19 cellular contexts compared by ENCODE assay signal in the genomic region with DNA sequence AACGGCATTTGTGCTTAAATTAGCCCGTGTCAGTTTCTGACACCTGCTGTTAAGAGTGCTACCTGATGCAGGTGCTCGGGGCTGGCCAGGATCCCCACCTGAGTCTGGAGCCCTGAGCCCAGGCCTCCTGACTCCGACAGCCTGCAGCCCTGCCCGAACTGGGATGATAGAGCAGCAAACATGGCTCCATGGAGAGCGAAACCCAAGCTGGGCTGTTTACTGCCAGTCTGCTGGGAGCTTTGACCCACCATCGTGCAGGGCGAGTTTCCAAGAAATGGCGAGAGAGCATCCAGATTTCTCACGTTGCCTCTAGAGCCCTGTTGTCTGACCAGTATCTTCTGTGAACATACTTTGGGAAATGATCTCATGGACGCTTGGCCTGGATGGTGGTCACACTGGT.
DNase-seq lines count a peak whose midpoint lies in the region; ATAC-seq and TF ChIP-seq lines count a peak whose summit lies in the region.
"Had no signal": no experiment of that assay in that cellular context is flagged by ENCODE, and none has a peak within 500 bp of the region (broad histone marks: within the 10 kb centered on the region; RNA-seq: fewer than 3 reads in every experiment).

No MANE protein-coding gene starts in this region.

- H3K27me3 Mint-ChIP-seq in natural killer cell (ENCODE audit: low read depth in 2 of 2) = no peaks in the 10 kb centered on the region
- H3K27me3 Mint-ChIP-seq in natural killer cell treated with Interleukin-12 subunit alpha and Interleukin-12 subunit beta and Interleukin-15 and Interleukin-18, amount 100 ng/mL, for 72 hours = no peaks in the 10 kb centered on the region
- H3K27me3 Mint-ChIP-seq in central memory CD8-positive, alpha-beta T cell = no peaks in the 10 kb centered on the region
- no peaks in the 10 kb centered on the region for H3K27me3 Mint-ChIP-seq in activated CD4-positive, alpha-beta memory T cell treated with anti-CD3 and anti-CD28 coated beads for 36 hours

- intact Hi-C loops in natural killer cell (cut with micrococcal nuclease) = no loop called here
- intact Hi-C loops in activated CD4-positive, alpha-beta memory T cell treated with anti-CD3 and anti-CD28 coated beads for 36 hours (cut with micrococcal nuclease) = no loop called here

- no peak overlapping the region for H3K9ac ChIP-seq in trophoblast cell (ENCODE audit: low read length)

- H3K4me2 ChIP-seq in trophoblast cell (ENCODE audit: low read length) = no peak overlapping the region

- TF ChIP-seq CTCF in natural killer cell (IDR thresholded peaks at IDR 0.05) = no peak
- TF ChIP-seq CTCF in WERI-Rb-1 (IDR thresholded peaks at IDR 0.05; ENCODE audit: low read depth, low read length) = no peak

- ATAC-seq in natural killer cell (no peak), GM21367 (IDR thresholded peaks at IDR 0.05; ENCODE audit: unreplicated experiment) (no peak)
- ATAC-seq in natural killer cell treated with Interleukin-12 subunit alpha and Interleukin-12 subunit beta and Interleukin-15 and Interleukin-18, amount 100 ng/mL, for 72 hours = no peak
- no peak for ATAC-seq in central memory CD8-positive, alpha-beta T cell (replicated peaks; ENCODE audit: extremely low read depth, poor library complexity, severe bottlenecking)

- H3K23ac ChIP-seq in trophoblast cell (ENCODE audit: low read length) = no peak overlapping the region

- H3K27ac Mint-ChIP-seq in natural killer cell = no peak overlapping the region
- H3K27ac Mint-ChIP-seq in natural killer cell treated with Interleukin-12 subunit alpha and Interleukin-12 subunit beta and Interleukin-15 and Interleukin-18, amount 100 ng/mL, for 72 hours = no peak overlapping the region
- H3K27ac Mint-ChIP-seq in central memory CD8-positive, alpha-beta T cell (ENCODE audit: low read depth) = peak overlapping the region; percentile 92
- H3K27ac Mint-ChIP-seq in activated CD4-positive, alpha-beta memory T cell treated with anti-CD3 and anti-CD28 coated beads for 36 hours = no peak overlapping the region

- no peaks in the 10 kb centered on the region for H3K36me3 ChIP-seq in trophoblast cell (ENCODE audit: control insufficient read depth in 1 of 2, insufficient read depth in 2 of 2, low read length in 2 of 2)
- H3K36me3 ChIP-seq in WERI-Rb-1 = no peaks in the 10 kb centered on the region

- no peak for DNase-seq in natural killer cell
- no peak for DNase-seq in natural killer cell treated with Interleukin-12 subunit alpha and Interleukin-12 subunit beta and Interleukin-15 and Interleukin-18, amount 100 ng/mL, for 72 hours (ENCODE audit: low spot score)
- DNase-seq in central memory CD8-positive, alpha-beta T cell (ENCODE audit: low spot score in 2 of 2) = no peak
- DNase-seq in trophoblast cell = no peak
- no peak for DNase-seq in activated CD4-positive, alpha-beta T cell treated with anti-CD3 and anti-CD28 coated beads, Interleukin-2, amount 50 U/mL, for 1 hour
- no peak for DNase-seq in activated CD4-positive, alpha-beta memory T cell treated with anti-CD3 and anti-CD28 coated beads for 36 hours
- DNase-seq in WERI-Rb-1 = no peak
- DNase-seq: 8988T; IMR-90; Karpas-422; MM.1S; NCI-H1092 treated with DMSO at 0.1 percent for 48 hours; NCI-H2081 treated with DMSO at 0.1 percent for 48 hours; NCI-H345; NCI-H526 treated with DMSO at 0.1 percent for 48 hours; NK-92 treated with Interleukin-12 subunit alpha and Interleukin-12 subunit beta, amount 100 ng/mL, for 24 hours; OCI-M1; SIG-M5 had no signal

- H2BK12ac ChIP-seq in trophoblast cell (ENCODE audit: low read length) = peak overlapping the region; percentile 47

- no peak overlapping the region for H3K18ac ChIP-seq in trophoblast cell (ENCODE audit: low read length)

- H3K4ac ChIP-seq in trophoblast cell (ENCODE audit: low read depth, low read length) = no peak overlapping the region

- no peak overlapping the region for H2AK5ac ChIP-seq in trophoblast cell (ENCODE audit: low read length)

- H3K36me3 Mint-ChIP-seq in natural killer cell = peaks cover 8% of the 10 kb centered on the region
- H3K36me3 Mint-ChIP-seq in natural killer cell treated with Interleukin-12 subunit alpha and Interleukin-12 subunit beta and Interleukin-15 and Interleukin-18, amount 100 ng/mL, for 72 hours = no peaks in the 10 kb centered on the region
- peaks cover 8% of the 10 kb centered on the region for H3K36me3 Mint-ChIP-seq in central memory CD8-positive, alpha-beta T cell (ENCODE audit: insufficient read depth)
- peaks cover 39% of the 10 kb centered on the region for H3K36me3 Mint-ChIP-seq in activated CD4-positive, alpha-beta memory T cell treated with anti-CD3 and anti-CD28 coated beads for 36 hours

- H3K9me3 Mint-ChIP-seq in natural killer cell = peaks cover 0 to under 1% of the 10 kb centered on the region in 2 donors
- no peaks in the 10 kb centered on the region for H3K9me3 Mint-ChIP-seq in natural killer cell treated with Interleukin-12 subunit alpha and Interleukin-12 subunit beta and Interleukin-15 and Interleukin-18, amount 100 ng/mL, for 72 hours
- no peaks in the 10 kb centered on the region for H3K9me3 Mint-ChIP-seq in central memory CD8-positive, alpha-beta T cell
- H3K9me3 Mint-ChIP-seq in activated CD4-positive, alpha-beta memory T cell treated with anti-CD3 and anti-CD28 coated beads for 36 hours = peaks cover under 1% of the 10 kb centered on the region

- H3K4me1 ChIP-seq in trophoblast cell (ENCODE audit: control insufficient read depth in 1 of 2, insufficient read depth in 2 of 2, low read length in 2 of 2) = peaks cover 21 to 22% of the 10 kb centered on the region in 2 experiments

- peaks cover 24 to 31% of the 10 kb centered on the region in 2 donors for H3K4me1 Mint-ChIP-seq in natural killer cell
- peaks cover 11 to 25% of the 10 kb centered on the region in 2 donors for H3K4me1 Mint-ChIP-seq in natural killer cell treated with Interleukin-12 subunit alpha and Interleukin-12 subunit beta and Interleukin-15 and Interleukin-18, amount 100 ng/mL, for 72 hours (ENCODE audit: low read depth in 2 of 2)
- peaks cover 30% of the 10 kb centered on the region for H3K4me1 Mint-ChIP-seq in central memory CD8-positive, alpha-beta T cell
- peaks cover 7% of the 10 kb centered on the region for H3K4me1 Mint-ChIP-seq in activated CD4-positive, alpha-beta memory T cell treated with anti-CD3 and anti-CD28 coated beads for 36 hours (ENCODE audit: low read depth)

- H3K4me3 ChIP-seq in trophoblast cell (ENCODE audit: low read depth, low read length) (no peak overlapping the region), WERI-Rb-1 (ENCODE audit: low read depth, low read length) (no peak overlapping the region)

- H3K9me3 ChIP-seq in trophoblast cell (ENCODE audit: insufficient read depth, low read depth, low read length) (peaks cover 4% of the 10 kb centered on the region), WERI-Rb-1 (ENCODE audit: severe bottlenecking) (no peaks in the 10 kb centered on the region)

- H2AFZ ChIP-seq in trophoblast cell (ENCODE audit: insufficient read depth, low read length, poor library complexity) = no peak overlapping the region

- no CpG with 5 or more reads among the region's 11 CpGs for WGBS in trophoblast cell (ENCODE audit: extremely low coverage, insufficient coverage, insufficient read length)

- H2BK120ac ChIP-seq in trophoblast cell (ENCODE audit: insufficient read depth, low read length, poor library complexity) = peak overlapping the region; percentile 89

- H4K12ac ChIP-seq in trophoblast cell (ENCODE audit: low read depth, low read length) = no peak overlapping the region

- H3K14ac ChIP-seq in trophoblast cell (ENCODE audit: low read length) = no peak overlapping the region

- no peak overlapping the region for H3K27ac ChIP-seq in trophoblast cell (ENCODE audit: low read depth, low read length)
- no peak overlapping the region for H3K27ac ChIP-seq in WERI-Rb-1

- CTCF ChIA-PET in activated CD4-positive, alpha-beta memory T cell treated with anti-CD3 and anti-CD28 coated beads for 36 hours (lab: Charles Lee) = no interaction called here

- peak overlapping the region; percentile 20 for H4K91ac ChIP-seq in trophoblast cell (ENCODE audit: low read depth, low read length)

- no peak overlapping the region for H2BK5ac ChIP-seq in trophoblast cell (ENCODE audit: low read depth, low read length, poor library complexity)

- H3K79me2 ChIP-seq in trophoblast cell (ENCODE audit: control insufficient read depth, insufficient read depth, low read length, poor library complexity) = peaks cover 13% of the 10 kb centered on the region

- no peak overlapping the region for H4K8ac ChIP-seq in trophoblast cell (ENCODE audit: low read depth, low read length)

- H3K79me1 ChIP-seq in trophoblast cell (ENCODE audit: low read length) = peaks cover 22% of the 10 kb centered on the region

- H3K27me3 ChIP-seq in trophoblast cell (ENCODE audit: insufficient read depth, low read length) (no peaks in the 10 kb centered on the region), WERI-Rb-1 (ENCODE audit: insufficient read depth, low read depth, severe bottlenecking) (no peaks in the 10 kb centered on the region)

- POLR2A ChIA-PET in activated CD4-positive, alpha-beta memory T cell treated with anti-CD3 and anti-CD28 coated beads for 36 hours (lab: Charles Lee) = no interaction called here

- H3K4me3 Mint-ChIP-seq in natural killer cell = peak overlapping the region; percentile 59
- no peak overlapping the region for H3K4me3 Mint-ChIP-seq in natural killer cell treated with Interleukin-12 subunit alpha and Interleukin-12 subunit beta and Interleukin-15 and Interleukin-18, amount 100 ng/mL, for 72 hours
- no peak overlapping the region for H3K4me3 Mint-ChIP-seq in central memory CD8-positive, alpha-beta T cell
- H3K4me3 Mint-ChIP-seq in activated CD4-positive, alpha-beta memory T cell treated with anti-CD3 and anti-CD28 coated beads for 36 hours = no peak overlapping the region
